1 cellular context compared by ENCODE assay signal in genomic region chr1:112955678-112956502, GRCh38.
TF ChIP-seq lines count a peak whose summit lies in the region.

TSS of gene SLC16A1 (minus strand) at chr1:112956196. CDS start at chr1:112929308, 26,888 bp downstream.

TF ChIP-seq in HepG2, 621 proteins besides CTCF, POLR2A, EP300 and RAD21 (continued from another document and continues in another):
- TF ChIP-seq STAT6 (CRISPR knock-in tag; IDR thresholded peaks at IDR 0.05; ENCODE audit: borderline replicate concordance): no peak
- TF ChIP-seq ZNF224 (CRISPR knock-in tag; IDR thresholded peaks at IDR 0.05): no peak
- peak; percentile 42; the same call in 1 of the 2 replicates for TF ChIP-seq BRF2 (CRISPR knock-in tag; IDR thresholded peaks at IDR 0.05)
- TF ChIP-seq HOXA3 (CRISPR knock-in tag; IDR thresholded peaks at IDR 0.05): peak; percentile 70; the same call in 1 of the 2 replicates
- peak; percentile 57; the same call in 1 of the 2 replicates for TF ChIP-seq ZNF800 (CRISPR knock-in tag; IDR thresholded peaks at IDR 0.05)
- no peak for TF ChIP-seq KAT2B (IDR thresholded peaks at IDR 0.05; ENCODE audit: borderline replicate concordance, low read depth, low read length)
- TF ChIP-seq POLR2G (IDR thresholded peaks at IDR 0.05; ENCODE audit: low read depth, low read length): peak; percentile 95
- TF ChIP-seq ZNF292 (CRISPR knock-in tag; IDR thresholded peaks at IDR 0.05; ENCODE audit: borderline replicate concordance, low read depth): peak; percentile 82
- no peak for TF ChIP-seq CERS6 (CRISPR knock-in tag; IDR thresholded peaks at IDR 0.05)
- TF ChIP-seq PPARG (CRISPR knock-in tag; conservative IDR thresholded peaks at IDR 0.05): no peak
- TF ChIP-seq ZNF232 (CRISPR knock-in tag; IDR thresholded peaks at IDR 0.05; ENCODE audit: borderline replicate concordance): peak; percentile 63; the same call in 1 of the 2 replicates
- TF ChIP-seq ZNF512B (CRISPR knock-in tag; IDR thresholded peaks at IDR 0.05; ENCODE audit: borderline replicate concordance): peak; percentile 76
- TF ChIP-seq TERF1 (CRISPR knock-in tag; IDR thresholded peaks at IDR 0.05): no peak
- no peak for TF ChIP-seq NR2F2 (IDR thresholded peaks at IDR 0.05; ENCODE audit: borderline replicate concordance, low read depth)
- no peak for TF ChIP-seq FOSL1 (CRISPR knock-in tag; IDR thresholded peaks at IDR 0.05; ENCODE audit: borderline replicate concordance)
- TF ChIP-seq ZNF879 (CRISPR knock-in tag; IDR thresholded peaks at IDR 0.05): peak; percentile 68; the same call in 1 of the 2 replicates
- TF ChIP-seq PCBP1 (IDR thresholded peaks at IDR 0.05; ENCODE audit: borderline replicate concordance, low read depth, low read length): 0 out of 2 replicates have a peak, but pooled peaks have one; percentile 27
- no peak; the same call in 1 of the 2 replicates for TF ChIP-seq ZNF850 (CRISPR knock-in tag; conservative IDR thresholded peaks at IDR 0.05)
- no peak for TF ChIP-seq ZNF260 (CRISPR knock-in tag; IDR thresholded peaks at IDR 0.05; ENCODE audit: borderline replicate concordance, low read depth)
- TF ChIP-seq NR2C2 (CRISPR knock-in tag; IDR thresholded peaks at IDR 0.05; ENCODE audit: borderline replicate concordance): peak; percentile 69
- peak; percentile 41; the same call in 1 of the 2 replicates for TF ChIP-seq SNAPC2 (CRISPR knock-in tag; IDR thresholded peaks at IDR 0.05)
- TF ChIP-seq ZNF749 (CRISPR knock-in tag; IDR thresholded peaks at IDR 0.05; ENCODE audit: borderline replicate concordance): no peak
- TF ChIP-seq PAX8 (CRISPR knock-in tag; IDR thresholded peaks at IDR 0.05; ENCODE audit: borderline replicate concordance): no peak
- no peak for TF ChIP-seq SP1 (IDR thresholded peaks at IDR 0.05)
- peak; percentile 47; the same call in 1 of the 2 replicates for TF ChIP-seq SP1 (CRISPR knock-in tag; IDR thresholded peaks at IDR 0.05)
- peak; percentile 89 for TF ChIP-seq ASH2L (IDR thresholded peaks at IDR 0.05; ENCODE audit: insufficient read length, low read depth, low read length)
- TF ChIP-seq ZNF431 (CRISPR knock-in tag; IDR thresholded peaks at IDR 0.05; ENCODE audit: borderline replicate concordance, low read depth): peak; percentile 80
- TF ChIP-seq ZNF225 (CRISPR knock-in tag; IDR thresholded peaks at IDR 0.05): peak; percentile 84
- peak; percentile 37; the same call in 1 of the 2 replicates for TF ChIP-seq CREB1 (IDR thresholded peaks at IDR 0.05)
- no peak for TF ChIP-seq CREB1 (CRISPR knock-in tag; IDR thresholded peaks at IDR 0.05)
- no peak for TF ChIP-seq ZNF674 (CRISPR knock-in tag; IDR thresholded peaks at IDR 0.05; ENCODE audit: low read depth)
- TF ChIP-seq HNRNPLL (IDR thresholded peaks at IDR 0.05; ENCODE audit: low read depth, low read length, poor library complexity, severe bottlenecking): peak; percentile 4
- TF ChIP-seq PHF20 (CRISPR knock-in tag; IDR thresholded peaks at IDR 0.05): peak; percentile 17
- peak; percentile 45; the same call in 1 of the 2 replicates for TF ChIP-seq MLX (CRISPR knock-in tag; IDR thresholded peaks at IDR 0.05)
- peak; percentile 79; the same call in 1 of the 2 replicates for TF ChIP-seq ZNF816 (CRISPR knock-in tag; IDR thresholded peaks at IDR 0.05; ENCODE audit: borderline replicate concordance)
- TF ChIP-seq HNRNPK (IDR thresholded peaks at IDR 0.05; ENCODE audit: low read depth, low read length, poor library complexity, severe bottlenecking): peak; percentile 51
- TF ChIP-seq FOXO4 (CRISPR knock-in tag; conservative IDR thresholded peaks at IDR 0.05): 0 out of 2 replicates have a peak, but pooled peaks have one; percentile 93
- TF ChIP-seq ZNF101 (CRISPR knock-in tag; IDR thresholded peaks at IDR 0.05; ENCODE audit: borderline replicate concordance, low read depth): no peak
- no peak for TF ChIP-seq MTF1 (CRISPR knock-in tag; IDR thresholded peaks at IDR 0.05)
- TF ChIP-seq ZMAT3 (CRISPR knock-in tag; conservative IDR thresholded peaks at IDR 0.05): peak; percentile 84
- no peak for TF ChIP-seq SOX6 (IDR thresholded peaks at IDR 0.05)
- peak; percentile 83; the same call in 1 of the 2 replicates for TF ChIP-seq SOX6 (CRISPR knock-in tag; IDR thresholded peaks at IDR 0.05)
- TF ChIP-seq POGK (CRISPR knock-in tag; conservative IDR thresholded peaks at IDR 0.05): peak; percentile 69
- TF ChIP-seq ATF3 (CRISPR knock-in tag; IDR thresholded peaks at IDR 0.05): peak; percentile 14; the same call in 1 of the 2 replicates
- peak; percentile 84 for TF ChIP-seq CCDC6 (CRISPR knock-in tag; IDR thresholded peaks at IDR 0.05)
- TF ChIP-seq IRF1 (CRISPR knock-in tag; IDR thresholded peaks at IDR 0.05; ENCODE audit: low read depth): no peak
